Comparison of ENCODE assay signal across 2 cellular contexts in genomic region chr12:121514184-121514742, GRCh38.
TF ChIP-seq lines count a peak whose summit lies in the region.

No MANE protein-coding gene starts in this region.

TF ChIP-seq in SK-N-SH, 30 proteins besides CTCF, POLR2A, EP300 and RAD21 (continued from another document):
- TF ChIP-seq REST (IDR thresholded peaks at IDR 0.05; ENCODE audit: low read depth, low read length) (no peak), POLR2AphosphoS5 (IDR thresholded peaks at IDR 0.05; ENCODE audit: low read depth, low read length) (no peak), PBX3 (IDR thresholded peaks at IDR 0.05) (no peak), RFX5 (IDR thresholded peaks at IDR 0.05; ENCODE audit: low read length) (no peak), TCF12 (IDR thresholded peaks at IDR 0.05) (no peak), SMC3 (IDR thresholded peaks at IDR 0.05; ENCODE audit: low read depth, low read length) (no peak), MAX (IDR thresholded peaks at IDR 0.05; ENCODE audit: low read depth) (no peak), RXRA (IDR thresholded peaks at IDR 0.05; ENCODE audit: borderline replicate concordance, low read depth) (no peak), TEAD4 (IDR thresholded peaks at IDR 0.05; ENCODE audit: borderline replicate concordance, insufficient read depth) (no peak), FOSL2 (IDR thresholded peaks at IDR 0.05; ENCODE audit: borderline replicate concordance, low read depth) (no peak), USF1 (IDR thresholded peaks at IDR 0.05; ENCODE audit: borderline replicate concordance, low read depth) (no peak), FOXJ3 (CRISPR knock-in tag; IDR thresholded peaks at IDR 0.05) (no peak), GABPA (IDR thresholded peaks at IDR 0.05; ENCODE audit: low read depth) (no peak), ELF1 (IDR thresholded peaks at IDR 0.05) (no peak), EZH2phosphoT487 (IDR thresholded peaks at IDR 0.05; ENCODE audit: borderline replicate concordance, low read depth) (no peak), NRF1 (IDR thresholded peaks at IDR 0.05; ENCODE audit: low read depth, low read length) (no peak)

TF ChIP-seq in SK-N-SH treated with all-trans-retinoic acid at 6 μM for 48 hours, 23 proteins besides CTCF, POLR2A, EP300 and RAD21 (continued from another document):
- no peak for TF ChIP-seq TSHZ2 (CRISPR knock-in tag; IDR thresholded peaks at IDR 0.05)
- TF ChIP-seq CSRNP3 (CRISPR knock-in tag; IDR thresholded peaks at IDR 0.05): no peak
- TF ChIP-seq ZNF565 (CRISPR knock-in tag; conservative IDR thresholded peaks at IDR 0.05; ENCODE audit: low read depth): no peak
- TF ChIP-seq GLIS3 (CRISPR knock-in tag; IDR thresholded peaks at IDR 0.05): no peak
- no peak for TF ChIP-seq OSR1 (CRISPR knock-in tag; IDR thresholded peaks at IDR 0.05)
- no peak for TF ChIP-seq POU6F1 (CRISPR knock-in tag; IDR thresholded peaks at IDR 0.05; ENCODE audit: borderline replicate concordance, low read depth)
